Comparison of ENCODE assay signal across 8 cellular contexts in genomic region chr11:34050967-34051348, GRCh38. TPM values are rescaled to one million over a fixed set of nuclear protein-coding genes. Genes with fewer than 3 reads are reported as not detected.
DNase-seq lines count a peak whose midpoint lies in the region; ATAC-seq lines count a peak whose summit lies in the region.

No MANE protein-coding gene starts in this region.

- peak overlapping the region; percentile 99 for H3K27ac ChIP-seq in cingulate gyrus (ENCODE audit: low read depth, low read length)

- no peak for ATAC-seq in GM18498 (IDR thresholded peaks at IDR 0.05; ENCODE audit: unreplicated experiment)

- DNase-seq in NCI-H1694 treated with DMSO at 0.1 percent for 48 hours (lab: John Stamatoyannopoulos, UW), result peak; percentile 72
- no peak for DNase-seq in NCI-H1694 (lab: John Stamatoyannopoulos, UW)
- DNase-seq in NCI-H446 treated with DMSO at 0.1 percent for 48 hours (lab: John Stamatoyannopoulos, UW), result peak; percentile 56
- DNase-seq in midbrain (lab: John Stamatoyannopoulos, UW), result peak; percentile 76
- DNase-seq in mesenteric fat pad (ENCODE audit: low spot score), result no peak
- DNase-seq in HK-2 (ENCODE audit: unreplicated experiment), result no peak

RNA-seq across cellular contexts. Expression of gene CAPRIN1, which starts 0.6 kb away (rescaled TPM):
- 178 TPM for total RNA-seq in mesenteric fat pad

RNA-seq across cellular contexts. Expression of gene NAT10, which starts 54.5 kb away (rescaled TPM):
- total RNA-seq in mesenteric fat pad, result 46.6 TPM

Comparison
In these comparisons a context has a peak if more than half of its experiments do, and no peak if none do; other contexts are left out.
1. DNase-seq: peak in NCI-H1694 treated with DMSO at 0.1 percent for 48 hours (single experiment), NCI-H446 treated with DMSO at 0.1 percent for 48 hours (single experiment) and midbrain (single experiment); none in NCI-H1694 (single experiment), mesenteric fat pad (single experiment) and HK-2 (single experiment).